13 cellular contexts compared by ENCODE assay signal in the genomic region with DNA sequence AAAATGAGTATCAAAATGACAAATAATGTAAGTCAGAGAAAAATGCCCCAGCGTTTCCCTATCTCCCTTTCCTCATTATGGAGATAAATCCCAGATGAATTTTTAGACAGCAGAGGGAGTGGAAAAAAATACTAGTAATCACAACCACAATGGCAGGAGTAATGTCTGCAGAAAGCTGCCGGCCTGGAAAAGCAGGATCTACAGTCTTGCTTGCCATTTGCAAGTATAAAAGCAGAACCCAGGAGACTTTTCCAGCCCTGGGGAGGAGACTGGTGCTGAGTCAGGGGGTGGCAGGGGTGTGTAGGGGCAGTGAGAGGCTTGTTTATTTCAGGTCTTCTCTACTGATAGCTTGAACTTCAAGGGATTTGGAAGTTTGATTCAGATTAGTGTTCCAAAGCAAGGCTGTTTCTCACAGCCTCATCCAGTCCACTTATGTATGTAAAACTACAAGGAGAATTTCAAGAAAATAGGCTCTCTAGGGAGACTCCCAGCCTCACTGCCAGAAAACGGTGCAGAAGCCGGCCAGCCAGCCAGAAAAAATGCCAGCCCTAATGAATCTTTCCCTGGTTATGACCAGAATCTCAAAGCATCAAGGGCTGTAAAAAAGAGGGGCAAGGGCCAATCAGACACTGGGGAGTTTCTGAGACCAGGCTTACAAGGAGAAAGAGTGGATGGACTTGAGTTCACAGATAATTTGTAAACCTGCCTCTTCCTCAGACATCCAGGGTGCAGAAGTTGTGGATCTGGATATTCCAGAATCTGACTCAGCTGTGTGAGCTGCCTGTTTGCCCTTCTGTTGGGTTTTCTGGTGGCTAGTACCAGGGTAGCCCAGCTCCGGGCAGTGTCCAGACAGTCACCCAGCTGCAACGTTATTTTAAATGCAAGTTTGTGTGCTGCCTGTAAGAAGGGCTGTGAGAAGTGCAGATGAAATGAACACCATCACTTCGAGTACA.
DNase-seq lines count a peak whose midpoint lies in the region; ATAC-seq and TF ChIP-seq lines count a peak whose summit lies in the region.
"Had no signal": no experiment of that assay in that cellular context is flagged by ENCODE, and none has a peak within 500 bp of the region (broad histone marks: within the 10 kb centered on the region; RNA-seq: fewer than 3 reads in every experiment).

No MANE protein-coding gene starts in this region.

- H3K27ac ChIP-seq in GM23248, result no peak overlapping the region
- no peak overlapping the region for H3K27ac ChIP-seq in caudate nucleus (ENCODE audit: low read depth, low read length)
- H3K27ac ChIP-seq in prostate gland, result no peak overlapping the region
- H3K27ac ChIP-seq: left ventricle myocardium inferior had no signal

- no peaks in the 10 kb centered on the region; the same call in 1 of the 2 replicates for H3K9me2 ChIP-seq in GM23248 (ENCODE audit: insufficient read depth)

- H2AFZ ChIP-seq in GM23248, result no peak overlapping the region

- H3K4me1 ChIP-seq in GM23248 (ENCODE audit: insufficient read depth), result peaks cover 5% of the 10 kb centered on the region; the same call in 1 of the 2 replicates
- H3K4me1 ChIP-seq in prostate gland (replicated peaks), result no peaks in the 10 kb centered on the region
- H3K4me1 ChIP-seq: left ventricle myocardium inferior, uterus had no signal

- H3K79me2 ChIP-seq in GM23248 (ENCODE audit: insufficient read depth), result no peaks in the 10 kb centered on the region

- no peaks in the 10 kb centered on the region for H3K36me3 ChIP-seq in GM23248 (ENCODE audit: low read depth)
- no peaks in the 10 kb centered on the region for H3K36me3 ChIP-seq in prostate gland
- H3K36me3 ChIP-seq: left ventricle myocardium inferior, uterus had no signal

- DNase-seq in GM23248 (peak; percentile 28), caudate nucleus (lab: John Stamatoyannopoulos, UW) (peak in 31 of 61 donors; percentile 3 to 68 (median 28)), inferior parietal cortex (ENCODE audit: extremely low spot score) (peak; percentile 45), prostate gland (ENCODE audit: low spot score) (peak; percentile 6), H4 (ENCODE audit: low spot score) (no peak)
- no peak for DNase-seq in activated CD8-positive, alpha-beta memory T cell treated with anti-CD3 and anti-CD28 coated beads, Interleukin-2, amount 50 U/mL, for 4 hours
- DNase-seq: activated naive CD4-positive, alpha-beta T cell treated with anti-CD3 and anti-CD28 coated beads, Interleukin-2, amount 10 ng/mL, durations not matched to agents 7 days and 5 days; left ventricle myocardium inferior; natural killer cell; stimulated activated CD4-positive, alpha-beta T cell treated with anti-CD3 and anti-CD28 coated beads, Interleukin-4, amount 100 ng/mL, for 24 hours; uterus had no signal

- no peak for TF ChIP-seq POLR2A in prostate gland (IDR thresholded peaks at IDR 0.05)

- H3K9me3 ChIP-seq in GM23248 (ENCODE audit: low read depth) (no peaks in the 10 kb centered on the region), prostate gland (no peaks in the 10 kb centered on the region)
- H3K9me3 ChIP-seq: left ventricle myocardium inferior, uterus had no signal

- H3K4me2 ChIP-seq in GM23248 (ENCODE audit: unreplicated experiment), result no peak overlapping the region

- intact Hi-C loops in prostate gland (cut with DNase I), result no loop called here

- TF ChIP-seq CTCF in prostate gland (IDR thresholded peaks at IDR 0.05), result no peak

- H3K27me3 ChIP-seq in GM23248 (replicated peaks; ENCODE audit: insufficient read depth) (no peaks in the 10 kb centered on the region), prostate gland (replicated peaks; ENCODE audit: insufficient read depth) (no peaks in the 10 kb centered on the region)
- H3K27me3 ChIP-seq: uterus had no signal

- H3K4me3 ChIP-seq in GM23248 (no peak overlapping the region), prostate gland (no peak overlapping the region)
- H3K4me3 ChIP-seq: left ventricle myocardium inferior, uterus had no signal

- H3F3A ChIP-seq in GM23248 (ENCODE audit: insufficient read depth), result no peaks in the 10 kb centered on the region

- in situ Hi-C loops in GM23248 (cut with MboI), result no loop called here

- no peak for ATAC-seq in GM21526 (IDR thresholded peaks at IDR 0.05; ENCODE audit: low FRiP score, unreplicated experiment)
- no peak for ATAC-seq in HG02840 (IDR thresholded peaks at IDR 0.05; ENCODE audit: low FRiP score, unreplicated experiment)
- ATAC-seq: natural killer cell had no signal

- H3K9ac ChIP-seq in GM23248, result no peak overlapping the region

- 10 to 14% methylated on average over 7 of the region's 7 CpGs for WGBS in GM23248 (ENCODE audit: low coverage in 1 of 2, low lambda C conversion rate in 2 of 2, missing lambda C conversion rate in 2 of 2), 2 experiments
- 19% methylated on average over 7 of the region's 7 CpGs for WGBS in prostate gland

- H4K20me1 ChIP-seq in GM23248 (ENCODE audit: insufficient read depth), result no peaks in the 10 kb centered on the region

Comparison
In these comparisons a context has a peak if more than half of its experiments do, and no peak if none do; other contexts are left out.
1. DNase-seq: peak in GM23248 (single experiment), caudate nucleus (31 of 61), inferior parietal cortex (single experiment) and prostate gland (single experiment); none in H4 (single experiment) and activated CD8-positive, alpha-beta memory T cell treated with anti-CD3 and anti-CD28 coated beads, Interleukin-2, amount 50 U/mL, for 4 hours (single experiment).